11 cellular contexts compared by ENCODE assay signal in the genomic region with DNA sequence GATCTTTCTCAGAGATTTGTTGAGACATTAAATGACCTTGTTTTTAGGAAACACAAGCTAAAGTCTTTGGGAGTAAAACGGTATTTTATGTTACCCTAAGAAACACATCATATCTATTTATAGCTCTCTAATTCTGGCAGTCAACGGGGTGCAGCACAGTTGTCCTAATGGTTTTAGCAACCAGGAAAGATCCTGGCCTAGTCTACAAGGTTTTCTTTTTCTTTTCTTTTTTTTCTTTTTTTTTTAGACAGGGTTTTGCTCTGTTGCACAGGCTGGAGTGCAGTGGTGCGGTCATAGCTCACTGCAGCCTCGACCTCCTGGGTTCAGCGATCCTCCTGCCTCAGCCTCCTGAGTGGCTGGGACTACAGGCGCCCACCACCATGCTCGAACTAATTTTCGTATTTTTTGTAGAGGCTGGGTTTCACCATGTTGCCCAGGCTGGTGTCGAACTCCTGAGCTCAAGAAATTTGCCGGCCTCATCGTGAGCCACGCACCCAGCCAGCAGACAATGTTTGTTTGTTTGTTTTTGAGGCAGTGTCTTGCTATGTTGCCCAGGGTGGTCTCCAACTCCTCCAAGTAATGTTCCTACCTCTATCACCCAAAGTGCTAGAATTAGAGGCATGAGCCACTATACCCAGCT. TPM values are rescaled to one million over a fixed set of nuclear protein-coding genes. Genes with fewer than 3 reads are reported as not detected.
DNase-seq lines count a peak whose midpoint lies in the region; ATAC-seq and TF ChIP-seq lines count a peak whose summit lies in the region.
"Had no signal": no experiment of that assay in that cellular context is flagged by ENCODE, and none has a peak within 500 bp of the region (broad histone marks: within the 10 kb centered on the region; RNA-seq: fewer than 3 reads in every experiment).

No MANE protein-coding gene starts in this region.

- H3K4me1 ChIP-seq in GM23338 (ENCODE audit: insufficient read depth) = peaks cover 25% of the 10 kb centered on the region
- peaks cover 7% of the 10 kb centered on the region for H3K4me1 ChIP-seq in rectal smooth muscle tissue (ENCODE audit: control insufficient read depth, insufficient read depth, low read length)
- H3K4me1 ChIP-seq: BLaER1 had no signal

- DNase-seq in GM23338 (ENCODE audit: low spot score) = no peak
- DNase-seq in fibroblast of the aortic adventitia (ENCODE audit: low read depth) = no peak
- no peak for DNase-seq in OCI-M2 (lab: John Stamatoyannopoulos, UW; ENCODE audit: unreplicated experiment)
- no peak for DNase-seq in activated CD4-positive, alpha-beta T cell treated with anti-CD3 and anti-CD28 coated beads for 48 hours
- no peak for DNase-seq in NCI-H2107 (lab: John Stamatoyannopoulos, UW)
- DNase-seq: KBM-7, NCI-H345, occipital lobe had no signal

- no peak overlapping the region for H3K27ac ChIP-seq in GM23338 (ENCODE audit: low read depth)
- peak overlapping the region; percentile 97 for H3K27ac ChIP-seq in rectal smooth muscle tissue (ENCODE audit: low read depth, low read length)
- H3K27ac ChIP-seq: BLaER1 had no signal

- peak overlapping the region; percentile 97 for H3K4me2 ChIP-seq in GM23338
- H3K4me2 ChIP-seq: BLaER1 had no signal

- H3K27me3 Mint-ChIP-seq in GM23338 (ENCODE audit: insufficient read depth, low read depth, poor library complexity) = peaks cover 16% of the 10 kb centered on the region

- H3K27ac Mint-ChIP-seq in GM23338 = no peak overlapping the region

- no peak overlapping the region for H2AFZ ChIP-seq in GM23338

- peaks cover 8% of the 10 kb centered on the region; the same call in 1 of the 2 replicates for H3K27me3 ChIP-seq in GM23338 (ENCODE audit: insufficient read depth)
- H3K27me3 ChIP-seq in rectal smooth muscle tissue (ENCODE audit: control insufficient read depth, insufficient read depth, low read length) = no peaks in the 10 kb centered on the region
- H3K27me3 ChIP-seq: BLaER1 had no signal

- H3F3A ChIP-seq in GM23338 (replicated peaks; ENCODE audit: low read depth) = peaks cover 9% of the 10 kb centered on the region; the same call in 1 of the 2 replicates

- no peak for ATAC-seq in GM23338

- TF ChIP-seq CTCF in GM23338 (conservative IDR thresholded peaks at IDR 0.05; ENCODE audit: low read depth in 2 of 2) (no peak), fibroblast of the aortic adventitia (IDR thresholded peaks at IDR 0.05; ENCODE audit: insufficient read depth, low read length) (no peak)

- H3K79me2 ChIP-seq in GM23338 (replicated peaks; ENCODE audit: insufficient read depth) = no peaks in the 10 kb centered on the region

- no peaks in the 10 kb centered on the region for H3K9me3 Mint-ChIP-seq in GM23338

- H3K4me1 Mint-ChIP-seq in GM23338 = peaks cover 26% of the 10 kb centered on the region

- peak overlapping the region; percentile 57 for H3K9ac ChIP-seq in rectal smooth muscle tissue (ENCODE audit: low read length)
- H3K9ac ChIP-seq: BLaER1 had no signal

- peak overlapping the region; percentile 77 for H3K4me3 ChIP-seq in GM23338
- peak overlapping the region; percentile 56 for H3K4me3 ChIP-seq in fibroblast of the aortic adventitia (ENCODE audit: low read depth, low read length)
- H3K4me3 ChIP-seq in rectal smooth muscle tissue (ENCODE audit: low read length) = peak overlapping the region; percentile 65
- H3K4me3 ChIP-seq: BLaER1 had no signal

- H3K36me3 Mint-ChIP-seq in GM23338 (ENCODE audit: low read depth) = peaks cover 29% of the 10 kb centered on the region

- peak overlapping the region; percentile 64 for H3K4me3 Mint-ChIP-seq in GM23338

- H3K36me3 ChIP-seq in GM23338 (ENCODE audit: insufficient read depth) = no peaks in the 10 kb centered on the region
- H3K36me3 ChIP-seq in rectal smooth muscle tissue (ENCODE audit: control insufficient read depth, insufficient read depth, low read length) = peaks cover 13% of the 10 kb centered on the region

- no peaks in the 10 kb centered on the region for H4K20me1 ChIP-seq in GM23338 (replicated peaks; ENCODE audit: insufficient read depth)

- H3K9me2 ChIP-seq in GM23338 (ENCODE audit: insufficient read depth) = no peaks in the 10 kb centered on the region

TF ChIP-seq in GM23338, 12 proteins besides CTCF, POLR2A, EP300 and RAD21 (continues in another document):
- TF ChIP-seq, protein P1, sequence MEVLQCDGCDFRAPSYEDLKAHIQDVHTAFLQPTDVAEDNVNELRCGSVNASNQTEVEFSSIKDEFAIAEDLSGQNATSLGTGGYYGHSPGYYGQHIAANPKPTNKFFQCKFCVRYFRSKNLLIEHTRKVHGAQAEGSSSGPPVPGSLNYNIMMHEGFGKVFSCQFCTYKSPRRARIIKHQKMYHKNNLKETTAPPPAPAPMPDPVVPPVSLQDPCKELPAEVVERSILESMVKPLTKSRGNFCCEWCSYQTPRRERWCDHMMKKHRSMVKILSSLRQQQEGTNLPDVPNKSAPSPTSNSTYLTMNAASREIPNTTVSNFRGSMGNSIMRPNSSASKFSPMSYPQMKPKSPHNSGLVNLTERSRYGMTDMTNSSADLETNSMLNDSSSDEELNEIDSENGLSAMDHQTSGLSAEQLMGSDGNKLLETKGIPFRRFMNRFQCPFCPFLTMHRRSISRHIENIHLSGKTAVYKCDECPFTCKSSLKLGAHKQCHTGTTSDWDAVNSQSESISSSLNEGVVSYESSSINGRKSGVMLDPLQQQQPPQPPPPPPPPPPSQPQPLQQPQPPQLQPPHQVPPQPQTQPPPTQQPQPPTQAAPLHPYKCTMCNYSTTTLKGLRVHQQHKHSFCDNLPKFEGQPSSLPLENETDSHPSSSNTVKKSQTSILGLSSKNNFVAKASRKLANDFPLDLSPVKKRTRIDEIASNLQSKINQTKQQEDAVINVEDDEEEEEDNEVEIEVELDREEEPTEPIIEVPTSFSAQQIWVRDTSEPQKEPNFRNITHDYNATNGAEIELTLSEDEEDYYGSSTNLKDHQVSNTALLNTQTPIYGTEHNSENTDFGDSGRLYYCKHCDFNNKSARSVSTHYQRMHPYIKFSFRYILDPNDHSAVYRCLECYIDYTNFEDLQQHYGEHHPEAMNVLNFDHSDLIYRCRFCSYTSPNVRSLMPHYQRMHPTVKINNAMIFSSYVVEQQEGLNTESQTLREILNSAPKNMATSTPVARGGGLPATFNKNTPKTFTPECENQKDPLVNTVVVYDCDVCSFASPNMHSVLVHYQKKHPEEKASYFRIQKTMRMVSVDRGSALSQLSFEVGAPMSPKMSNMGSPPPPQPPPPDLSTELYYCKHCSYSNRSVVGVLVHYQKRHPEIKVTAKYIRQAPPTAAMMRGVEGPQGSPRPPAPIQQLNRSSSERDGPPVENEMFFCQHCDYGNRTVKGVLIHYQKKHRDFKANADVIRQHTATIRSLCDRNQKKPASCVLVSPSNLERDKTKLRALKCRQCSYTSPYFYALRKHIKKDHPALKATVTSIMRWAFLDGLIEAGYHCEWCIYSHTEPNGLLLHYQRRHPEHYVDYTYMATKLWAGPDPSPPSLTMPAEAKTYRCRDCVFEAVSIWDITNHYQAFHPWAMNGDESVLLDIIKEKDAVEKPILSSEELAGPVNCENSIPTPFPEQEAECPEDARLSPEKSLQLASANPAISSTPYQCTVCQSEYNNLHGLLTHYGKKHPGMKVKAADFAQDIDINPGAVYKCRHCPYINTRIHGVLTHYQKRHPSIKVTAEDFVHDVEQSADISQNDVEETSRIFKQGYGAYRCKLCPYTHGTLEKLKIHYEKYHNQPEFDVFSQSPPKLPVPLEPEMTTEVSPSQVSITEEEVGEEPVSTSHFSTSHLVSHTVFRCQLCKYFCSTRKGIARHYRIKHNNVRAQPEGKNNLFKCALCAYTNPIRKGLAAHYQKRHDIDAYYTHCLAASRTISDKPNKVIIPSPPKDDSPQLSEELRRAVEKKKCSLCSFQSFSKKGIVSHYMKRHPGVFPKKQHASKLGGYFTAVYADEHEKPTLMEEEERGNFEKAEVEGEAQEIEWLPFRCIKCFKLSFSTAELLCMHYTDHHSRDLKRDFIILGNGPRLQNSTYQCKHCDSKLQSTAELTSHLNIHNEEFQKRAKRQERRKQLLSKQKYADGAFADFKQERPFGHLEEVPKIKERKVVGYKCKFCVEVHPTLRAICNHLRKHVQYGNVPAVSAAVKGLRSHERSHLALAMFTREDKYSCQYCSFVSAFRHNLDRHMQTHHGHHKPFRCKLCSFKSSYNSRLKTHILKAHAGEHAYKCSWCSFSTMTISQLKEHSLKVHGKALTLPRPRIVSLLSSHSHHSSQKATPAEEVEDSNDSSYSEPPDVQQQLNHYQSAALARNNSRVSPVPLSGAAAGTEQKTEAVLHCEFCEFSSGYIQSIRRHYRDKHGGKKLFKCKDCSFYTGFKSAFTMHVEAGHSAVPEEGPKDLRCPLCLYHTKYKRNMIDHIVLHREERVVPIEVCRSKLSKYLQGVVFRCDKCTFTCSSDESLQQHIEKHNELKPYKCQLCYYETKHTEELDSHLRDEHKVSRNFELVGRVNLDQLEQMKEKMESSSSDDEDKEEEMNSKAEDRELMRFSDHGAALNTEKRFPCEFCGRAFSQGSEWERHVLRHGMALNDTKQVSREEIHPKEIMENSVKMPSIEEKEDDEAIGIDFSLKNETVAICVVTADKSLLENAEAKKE (CRISPR knock-in tag; IDR thresholded peaks at IDR 0.05) = no peak

RNA-seq across cellular contexts. Expression of a gene that starts 0.8 kb away (rescaled TPM):
- 0.52 TPM in 1 of 2 replicates, not detected in the other for total RNA-seq in GM23338 (2014; rRNA removed; shearing (Covaris generic))
- 5.5 and 6.3 TPM in 2 replicates for polyA plus RNA-seq in GM23338 (2016; fragmentation: Nextera tagmentation; extraction: Ambion mirVana)
- 5.4 and 17.0 TPM in 2 replicates for total RNA-seq in fibroblast of the aortic adventitia (ENCODE audit: low replicate concordance)

RNA-seq across cellular contexts. Expression of a gene that starts 13.1 kb away (rescaled TPM):
- total RNA-seq in GM23338 (2014; rRNA removed; shearing (Covaris generic)) = 112 and 123 TPM in 2 replicates
- 227 and 230 TPM in 2 replicates for polyA plus RNA-seq in GM23338 (2016; fragmentation: Nextera tagmentation; extraction: Ambion mirVana)
- total RNA-seq in fibroblast of the aortic adventitia (ENCODE audit: low replicate concordance) = 55.1 and 398 TPM in 2 replicates

RNA-seq across cellular contexts. Expression of a gene that starts 37.7 kb away (rescaled TPM):
- total RNA-seq in GM23338 (2014; rRNA removed; shearing (Covaris generic)) = 254 and 275 TPM in 2 replicates
- polyA plus RNA-seq in GM23338 (2016; fragmentation: Nextera tagmentation; extraction: Ambion mirVana) = 277 and 290 TPM in 2 replicates
- total RNA-seq in fibroblast of the aortic adventitia (ENCODE audit: low replicate concordance) = 83.6 and 164 TPM in 2 replicates

RNA-seq across cellular contexts. Expression of a gene that starts 38.3 kb away (rescaled TPM):
- 94.0 and 110 TPM in 2 replicates for total RNA-seq in GM23338 (2014; rRNA removed; shearing (Covaris generic))
- 413 and 427 TPM in 2 replicates for polyA plus RNA-seq in GM23338 (2016; fragmentation: Nextera tagmentation; extraction: Ambion mirVana)
- total RNA-seq in fibroblast of the aortic adventitia (ENCODE audit: low replicate concordance) = 33.2 and 37.9 TPM in 2 replicates

RNA-seq across cellular contexts. Expression of a gene that starts 42.1 kb away (rescaled TPM):
- total RNA-seq in GM23338 (2014; rRNA removed; shearing (Covaris generic)) = not detected in 2 replicates
- polyA plus RNA-seq in GM23338 (2016; fragmentation: Nextera tagmentation; extraction: Ambion mirVana) = not detected in 2 replicates
- not detected in 2 replicates for total RNA-seq in fibroblast of the aortic adventitia (ENCODE audit: low replicate concordance)
- total RNA-seq: bronchial epithelial cell, occipital lobe had no signal
